In genomic region chr13:33633701-33634525, GRCh38 we compare ENCODE assay signal across 14 cellular contexts.
DNase-seq lines count a peak whose midpoint lies in the region; ATAC-seq and TF ChIP-seq lines count a peak whose summit lies in the region.
"Had no signal": no experiment of that assay in that cellular context is flagged by ENCODE, and none has a peak within 500 bp of the region (broad histone marks: within the 10 kb centered on the region; RNA-seq: fewer than 3 reads in every experiment).

No MANE protein-coding gene starts in this region.

- H2AK5ac ChIP-seq in mesendoderm (ENCODE audit: low read length) = no peak overlapping the region

- no peaks in the 10 kb centered on the region for H3K27me3 ChIP-seq in heart right ventricle
- no peaks in the 10 kb centered on the region for H3K27me3 ChIP-seq in mesendoderm (ENCODE audit: insufficient read depth, low read length, poor library complexity)
- H3K27me3 ChIP-seq: SJCRH30 had no signal

- H3K56ac ChIP-seq in mesendoderm (ENCODE audit: low read length) = no peak overlapping the region

- H3K23ac ChIP-seq in mesendoderm (ENCODE audit: low read length) = no peak overlapping the region

- H3K4ac ChIP-seq in mesendoderm (ENCODE audit: low read depth, low read length) = no peak overlapping the region

- H2BK15ac ChIP-seq in mesendoderm (replicated peaks; ENCODE audit: low read depth) = peak overlapping the region; percentile 57

- peak overlapping the region; percentile 84 for H3K18ac ChIP-seq in mesendoderm (ENCODE audit: low read length)

- DNase-seq in heart right ventricle = no peak
- no peak for DNase-seq in left ventricle myocardium superior
- DNase-seq in mesendoderm = peak; percentile 75
- no peak for DNase-seq in NCI-H2171 (lab: John Stamatoyannopoulos, UW)
- no peak for DNase-seq in epidermal melanocyte (ENCODE audit: insufficient read length, low spot score)
- DNase-seq: activated B cell treated with CpG ODN at 0.5 μM for 24 hours; activated T-cell treated with anti-CD3 and anti-CD28 coated beads, Interleukin-2, amount 50 U/mL, for 24 hours; GOT3; MV-4-11; NCI-H510A treated with DMSO at 0.1 percent for 48 hours; SJCRH30 had no signal

- H3K27ac ChIP-seq in heart right ventricle (peak overlapping the region in 6 of 10 donors; percentile 27 to 63 (median 40)), cingulate gyrus (ENCODE audit: low read depth, low read length) (peak overlapping the region; percentile 89), mesendoderm (ENCODE audit: low read depth, low read length) (no peak overlapping the region), temporal lobe (ENCODE audit: low read depth, low read length) (peak overlapping the region; percentile 97)
- H3K27ac ChIP-seq: SJCRH30 had no signal

- H3K4me2 ChIP-seq in mesendoderm (ENCODE audit: low read length) = no peak overlapping the region

- no peak overlapping the region for H4K5ac ChIP-seq in mesendoderm (ENCODE audit: low read length)

- no peak overlapping the region for H4K8ac ChIP-seq in mesendoderm (ENCODE audit: low read depth, low read length)

- peaks cover 0 to 16% (median 8%) of the 10 kb centered on the region in 9 donors for H3K4me1 ChIP-seq in heart right ventricle
- peaks cover 11% of the 10 kb centered on the region for H3K4me1 ChIP-seq in mesendoderm (ENCODE audit: control insufficient read depth, low read depth, low read length)

- no peak overlapping the region for H3K9ac ChIP-seq in mesendoderm (ENCODE audit: low read length)

- H3K4me3 ChIP-seq in heart right ventricle (peak overlapping the region in 1 of 10 donors; percentile 10), mesendoderm (ENCODE audit: low read length) (no peak overlapping the region)
- H3K4me3 ChIP-seq: SJCRH30 had no signal

- no peaks in the 10 kb centered on the region for H3K9me3 ChIP-seq in heart right ventricle
- H3K9me3 ChIP-seq: SJCRH30 had no signal

- no peak for TF ChIP-seq CTCF in heart right ventricle (IDR thresholded peaks at IDR 0.05)

- no peaks in the 10 kb centered on the region for H3K79me2 ChIP-seq in mesendoderm (ENCODE audit: control insufficient read depth, insufficient read depth, low read length)

- H3K36me3 ChIP-seq in heart right ventricle = no peaks in the 10 kb centered on the region
- no peaks in the 10 kb centered on the region for H3K36me3 ChIP-seq in mesendoderm (ENCODE audit: control insufficient read depth, insufficient read depth, low read length)
- H3K36me3 ChIP-seq: SJCRH30 had no signal

- 80 to 83% methylated on average over 3 of the region's 3 CpGs for WGBS in heart right ventricle, 2 donors
- no CpG with 5 or more reads among the region's 3 CpGs for WGBS in mesendoderm (ENCODE audit: extremely low coverage, insufficient coverage, low lambda C conversion rate)

- H2BK5ac ChIP-seq in mesendoderm (ENCODE audit: low read length) = peak overlapping the region; percentile 40

- H3K79me1 ChIP-seq in mesendoderm (ENCODE audit: low read length) = no peaks in the 10 kb centered on the region

- ATAC-seq in heart right ventricle (peak in 2 of 8 donors; percentile 7 to 31), left ventricle myocardium superior (no peak), GM21576 (IDR thresholded peaks at IDR 0.05; ENCODE audit: unreplicated experiment) (no peak)

- intact Hi-C loops in heart right ventricle (cut with DNase I) = no loop called here
- intact Hi-C loops in left ventricle myocardium superior (cut with micrococcal nuclease) = no loop called here

- H2BK120ac ChIP-seq in mesendoderm (ENCODE audit: low read depth, low read length) = no peak overlapping the region
